Comparison of ENCODE assay signal across 14 cellular contexts in the genomic region with DNA sequence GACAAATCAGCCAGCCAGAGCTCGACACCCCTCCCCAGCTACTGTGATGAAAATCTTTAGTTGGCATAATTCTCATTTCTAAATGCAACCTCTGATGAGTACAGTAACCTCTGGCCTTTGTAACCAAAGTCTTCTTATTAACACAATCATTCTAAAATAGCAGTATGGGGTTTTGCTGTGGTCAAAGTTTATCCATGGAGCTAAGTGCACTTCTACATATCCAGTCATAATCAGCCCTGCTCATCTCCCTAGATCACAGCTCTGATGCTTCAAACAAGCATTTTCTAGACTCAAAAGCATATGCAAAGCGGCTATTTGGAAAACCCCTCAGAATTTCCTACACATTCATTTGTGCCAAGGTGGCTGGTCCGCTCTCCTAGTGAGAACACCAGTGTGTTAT.
A peak's percentile ranks its signal among the peaks of the same experiment; 100 is the strongest.
DNase-seq lines count a peak whose midpoint lies in the region; ATAC-seq and TF ChIP-seq lines count a peak whose summit lies in the region.
"Had no signal": no experiment of that assay in that cellular context is flagged by ENCODE, and none has a peak within 500 bp of the region (broad histone marks: within the 10 kb centered on the region; RNA-seq: fewer than 3 reads in every experiment).

No MANE protein-coding gene starts in this region.

- peak; percentile 4 for DNase-seq in activated naive CD8-positive, alpha-beta T cell treated with anti-CD3 and anti-CD28 coated beads, Interleukin-2, amount 50 U/mL, for 24 hours
- DNase-seq in activated naive CD8-positive, alpha-beta T cell treated with anti-CD3 and anti-CD28 coated beads for 36 hours: no peak
- DNase-seq in chondrocyte (ENCODE audit: low spot score): no peak
- DNase-seq in NCI-H1092 (lab: John Stamatoyannopoulos, UW): no peak
- no peak for DNase-seq in NCI-H1048 (lab: John Stamatoyannopoulos, UW)
- DNase-seq in NK-92 treated with Interleukin-12 subunit alpha and Interleukin-12 subunit beta, amount 100 ng/mL, for 24 hours (lab: John Stamatoyannopoulos, UW): no peak
- DNase-seq: left colon, NCI-H1105 treated with DMSO at 0.1 percent for 48 hours, OCI-M1, transverse colon had no signal

- H3K27ac Mint-ChIP-seq in activated naive CD8-positive, alpha-beta T cell treated with anti-CD3 and anti-CD28 coated beads, Interleukin-2, amount 50 U/mL, for 24 hours: no peak overlapping the region
- H3K27ac Mint-ChIP-seq in activated naive CD8-positive, alpha-beta T cell treated with anti-CD3 and anti-CD28 coated beads for 36 hours: no peak overlapping the region
- H3K27ac Mint-ChIP-seq in chondrocyte (ENCODE audit: unreplicated experiment): no peak overlapping the region
- H3K27ac Mint-ChIP-seq: activated T-helper 1 cell treated with anti-CD3 and anti-CD28 coated beads, Interleukin-12 subunit alpha, Interleukin-12 subunit beta, Interleukin-2, Interleukin-4 antibody, amounts not matched to agents 30 ng/mL and 10 ng/mL and 1 ng/mL, durations not matched to agents 14 hours and 24 hours and 36 hours had no signal

- H3K9me3 Mint-ChIP-seq in activated naive CD8-positive, alpha-beta T cell treated with anti-CD3 and anti-CD28 coated beads, Interleukin-2, amount 50 U/mL, for 24 hours: no peaks in the 10 kb centered on the region
- no peaks in the 10 kb centered on the region for H3K9me3 Mint-ChIP-seq in activated naive CD8-positive, alpha-beta T cell treated with anti-CD3 and anti-CD28 coated beads for 36 hours
- H3K9me3 Mint-ChIP-seq in chondrocyte (ENCODE audit: low read depth): peaks cover 34% of the 10 kb centered on the region
- H3K9me3 Mint-ChIP-seq: activated T-helper 1 cell treated with anti-CD3 and anti-CD28 coated beads, Interleukin-12 subunit alpha, Interleukin-12 subunit beta, Interleukin-2, Interleukin-4 antibody, amounts not matched to agents 30 ng/mL and 10 ng/mL and 1 ng/mL, durations not matched to agents 14 hours and 24 hours and 36 hours had no signal

- no peaks in the 10 kb centered on the region for H3K27me3 Mint-ChIP-seq in activated naive CD8-positive, alpha-beta T cell treated with anti-CD3 and anti-CD28 coated beads, Interleukin-2, amount 50 U/mL, for 24 hours
- no peaks in the 10 kb centered on the region for H3K27me3 Mint-ChIP-seq in activated naive CD8-positive, alpha-beta T cell treated with anti-CD3 and anti-CD28 coated beads for 36 hours
- no peaks in the 10 kb centered on the region for H3K27me3 Mint-ChIP-seq in chondrocyte (ENCODE audit: low read depth)
- H3K27me3 Mint-ChIP-seq: central memory CD8-positive, alpha-beta T cell had no signal

- H3K4me3 Mint-ChIP-seq in activated naive CD8-positive, alpha-beta T cell treated with anti-CD3 and anti-CD28 coated beads, Interleukin-2, amount 50 U/mL, for 24 hours: no peak overlapping the region
- no peak overlapping the region for H3K4me3 Mint-ChIP-seq in activated naive CD8-positive, alpha-beta T cell treated with anti-CD3 and anti-CD28 coated beads for 36 hours
- H3K4me3 Mint-ChIP-seq in chondrocyte (ENCODE audit: unreplicated experiment): no peak overlapping the region
- H3K4me3 Mint-ChIP-seq: activated T-helper 1 cell treated with anti-CD3 and anti-CD28 coated beads, Interleukin-12 subunit alpha, Interleukin-12 subunit beta, Interleukin-2, Interleukin-4 antibody, amounts not matched to agents 30 ng/mL and 10 ng/mL and 1 ng/mL, durations not matched to agents 14 hours and 24 hours and 36 hours; central memory CD8-positive, alpha-beta T cell had no signal

- ATAC-seq in activated naive CD8-positive, alpha-beta T cell treated with anti-CD3 and anti-CD28 coated beads, Interleukin-2, amount 50 U/mL, for 24 hours: peak; percentile 85
- ATAC-seq in GM21723 (IDR thresholded peaks at IDR 0.05; ENCODE audit: unreplicated experiment) (peak; percentile 84), HG03175 (IDR thresholded peaks at IDR 0.05; ENCODE audit: unreplicated experiment) (peak; percentile 59)
- ATAC-seq: left colon had no signal

- no peak for TF ChIP-seq CTCF in chondrocyte (IDR thresholded peaks at IDR 0.05)

- peaks cover 10% of the 10 kb centered on the region for H3K4me1 Mint-ChIP-seq in activated naive CD8-positive, alpha-beta T cell treated with anti-CD3 and anti-CD28 coated beads, Interleukin-2, amount 50 U/mL, for 24 hours
- H3K4me1 Mint-ChIP-seq in activated naive CD8-positive, alpha-beta T cell treated with anti-CD3 and anti-CD28 coated beads for 36 hours: no peaks in the 10 kb centered on the region
- no peaks in the 10 kb centered on the region for H3K4me1 Mint-ChIP-seq in chondrocyte (ENCODE audit: low read depth)
- H3K4me1 Mint-ChIP-seq: central memory CD8-positive, alpha-beta T cell had no signal

- no peaks in the 10 kb centered on the region for H3K36me3 Mint-ChIP-seq in activated naive CD8-positive, alpha-beta T cell treated with anti-CD3 and anti-CD28 coated beads, Interleukin-2, amount 50 U/mL, for 24 hours (ENCODE audit: low read depth)
- H3K36me3 Mint-ChIP-seq in activated naive CD8-positive, alpha-beta T cell treated with anti-CD3 and anti-CD28 coated beads for 36 hours: no peaks in the 10 kb centered on the region
- no peaks in the 10 kb centered on the region for H3K36me3 Mint-ChIP-seq in chondrocyte (ENCODE audit: low read depth)
